ENCODE assay signal across 1 cellular context in the genomic region with DNA sequence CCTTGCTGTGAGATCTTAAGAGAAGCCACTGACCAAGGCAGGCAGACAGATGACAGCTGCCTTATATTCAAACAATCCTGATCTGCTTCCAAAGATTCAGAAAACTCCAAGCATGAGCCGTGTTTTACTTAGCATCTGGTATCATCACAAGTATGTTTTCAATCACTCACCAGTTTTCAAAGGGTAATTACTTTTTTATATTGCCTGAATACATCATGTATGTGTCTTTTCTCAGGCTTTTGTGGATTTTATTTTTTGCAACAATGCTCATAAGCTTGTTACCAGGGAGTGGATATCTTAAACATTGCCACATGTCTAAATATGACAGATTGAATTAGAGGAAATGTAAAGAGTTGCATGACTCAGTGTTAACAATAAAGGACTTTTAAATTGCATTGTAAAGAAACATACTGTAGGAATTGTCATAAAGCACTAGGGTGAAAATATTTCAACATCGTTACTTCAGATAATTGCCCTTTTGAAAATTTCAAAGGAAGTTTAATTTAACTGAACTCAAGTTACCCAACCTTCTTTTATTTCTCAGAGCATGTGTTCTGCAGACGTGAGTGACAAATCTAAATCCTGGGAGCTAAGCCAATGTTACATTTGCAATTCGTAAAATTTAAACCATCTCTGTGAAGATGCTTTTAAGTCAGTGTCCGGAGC.
TF ChIP-seq lines count a peak whose summit lies in the region.

No MANE protein-coding gene starts in this region.

TF ChIP-seq in SK-N-SH, 30 proteins besides CTCF, POLR2A, EP300 and RAD21 (continued from another document):
- TF ChIP-seq, protein P1, sequence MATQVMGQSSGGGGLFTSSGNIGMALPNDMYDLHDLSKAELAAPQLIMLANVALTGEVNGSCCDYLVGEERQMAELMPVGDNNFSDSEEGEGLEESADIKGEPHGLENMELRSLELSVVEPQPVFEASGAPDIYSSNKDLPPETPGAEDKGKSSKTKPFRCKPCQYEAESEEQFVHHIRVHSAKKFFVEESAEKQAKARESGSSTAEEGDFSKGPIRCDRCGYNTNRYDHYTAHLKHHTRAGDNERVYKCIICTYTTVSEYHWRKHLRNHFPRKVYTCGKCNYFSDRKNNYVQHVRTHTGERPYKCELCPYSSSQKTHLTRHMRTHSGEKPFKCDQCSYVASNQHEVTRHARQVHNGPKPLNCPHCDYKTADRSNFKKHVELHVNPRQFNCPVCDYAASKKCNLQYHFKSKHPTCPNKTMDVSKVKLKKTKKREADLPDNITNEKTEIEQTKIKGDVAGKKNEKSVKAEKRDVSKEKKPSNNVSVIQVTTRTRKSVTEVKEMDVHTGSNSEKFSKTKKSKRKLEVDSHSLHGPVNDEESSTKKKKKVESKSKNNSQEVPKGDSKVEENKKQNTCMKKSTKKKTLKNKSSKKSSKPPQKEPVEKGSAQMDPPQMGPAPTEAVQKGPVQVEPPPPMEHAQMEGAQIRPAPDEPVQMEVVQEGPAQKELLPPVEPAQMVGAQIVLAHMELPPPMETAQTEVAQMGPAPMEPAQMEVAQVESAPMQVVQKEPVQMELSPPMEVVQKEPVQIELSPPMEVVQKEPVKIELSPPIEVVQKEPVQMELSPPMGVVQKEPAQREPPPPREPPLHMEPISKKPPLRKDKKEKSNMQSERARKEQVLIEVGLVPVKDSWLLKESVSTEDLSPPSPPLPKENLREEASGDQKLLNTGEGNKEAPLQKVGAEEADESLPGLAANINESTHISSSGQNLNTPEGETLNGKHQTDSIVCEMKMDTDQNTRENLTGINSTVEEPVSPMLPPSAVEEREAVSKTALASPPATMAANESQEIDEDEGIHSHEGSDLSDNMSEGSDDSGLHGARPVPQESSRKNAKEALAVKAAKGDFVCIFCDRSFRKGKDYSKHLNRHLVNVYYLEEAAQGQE (IDR thresholded peaks at IDR 0.05; ENCODE audit: low read depth, low read length) = no peak
- TF ChIP-seq RCOR1 (IDR thresholded peaks at IDR 0.05; ENCODE audit: low read length) (peak; percentile 26; the same call in 1 of the 2 replicates), SIN3A (IDR thresholded peaks at IDR 0.05; ENCODE audit: borderline replicate concordance, low read depth, low read length) (peak; percentile 39; the same call in 1 of the 2 replicates), TEAD4 (IDR thresholded peaks at IDR 0.05; ENCODE audit: borderline replicate concordance, insufficient read depth) (peak; percentile 20; the same call in 1 of the 2 replicates), CHD2 (IDR thresholded peaks at IDR 0.05; ENCODE audit: low read length, partially characterized antibody) (no peak), TCF12 (IDR thresholded peaks at IDR 0.05) (peak; percentile 94), JUND (IDR thresholded peaks at IDR 0.05) (peak; percentile 81)
- TF ChIP-seq, protein P2, sequence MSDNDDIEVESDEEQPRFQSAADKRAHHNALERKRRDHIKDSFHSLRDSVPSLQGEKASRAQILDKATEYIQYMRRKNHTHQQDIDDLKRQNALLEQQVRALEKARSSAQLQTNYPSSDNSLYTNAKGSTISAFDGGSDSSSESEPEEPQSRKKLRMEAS (IDR thresholded peaks at IDR 0.05; ENCODE audit: low read depth) = peak; percentile 39; the same call in 1 of the 2 replicates
